1 cellular context compared by ENCODE assay signal in genomic region chr2:237566401-237567235, GRCh38.
TF ChIP-seq lines count a peak whose summit lies in the region.

PRLH (plus strand) TSS chr2:237566574; CDS start chr2:237566574, 0 bp downstream.

TF ChIP-seq in HCT116, 20 proteins besides CTCF, POLR2A, EP300 and RAD21 (continued from another document):
- TF ChIP-seq ZBTB33 (IDR thresholded peaks at IDR 0.05; ENCODE audit: extremely low read depth, insufficient replicate concordance, low read length), result no peak
- TF ChIP-seq FOSL1 (IDR thresholded peaks at IDR 0.05; ENCODE audit: low read depth), result no peak
- no peak for TF ChIP-seq SP1 (IDR thresholded peaks at IDR 0.05; ENCODE audit: low read depth)
- no peak for TF ChIP-seq JUND (IDR thresholded peaks at IDR 0.05)
- no peak for TF ChIP-seq SRF (IDR thresholded peaks at IDR 0.05; ENCODE audit: low read depth)
- no peak for TF ChIP-seq ZNF274 (IDR thresholded peaks at IDR 0.05; ENCODE audit: low read depth, low read length)
- no peak for TF ChIP-seq TCF7L2 (IDR thresholded peaks at IDR 0.05; ENCODE audit: borderline replicate concordance, extremely low read depth, insufficient read depth, insufficient read length)
- TF ChIP-seq EZH2 (IDR thresholded peaks at IDR 0.05), result no peak
- TF ChIP-seq ATF3 (IDR thresholded peaks at IDR 0.05), result no peak
- TF ChIP-seq CBX3 (IDR thresholded peaks at IDR 0.05; ENCODE audit: low read depth), result no peak
- no peak for TF ChIP-seq POLR2AphosphoS5 (IDR thresholded peaks at IDR 0.05; ENCODE audit: low read depth, low read length)
- TF ChIP-seq, protein P1, sequence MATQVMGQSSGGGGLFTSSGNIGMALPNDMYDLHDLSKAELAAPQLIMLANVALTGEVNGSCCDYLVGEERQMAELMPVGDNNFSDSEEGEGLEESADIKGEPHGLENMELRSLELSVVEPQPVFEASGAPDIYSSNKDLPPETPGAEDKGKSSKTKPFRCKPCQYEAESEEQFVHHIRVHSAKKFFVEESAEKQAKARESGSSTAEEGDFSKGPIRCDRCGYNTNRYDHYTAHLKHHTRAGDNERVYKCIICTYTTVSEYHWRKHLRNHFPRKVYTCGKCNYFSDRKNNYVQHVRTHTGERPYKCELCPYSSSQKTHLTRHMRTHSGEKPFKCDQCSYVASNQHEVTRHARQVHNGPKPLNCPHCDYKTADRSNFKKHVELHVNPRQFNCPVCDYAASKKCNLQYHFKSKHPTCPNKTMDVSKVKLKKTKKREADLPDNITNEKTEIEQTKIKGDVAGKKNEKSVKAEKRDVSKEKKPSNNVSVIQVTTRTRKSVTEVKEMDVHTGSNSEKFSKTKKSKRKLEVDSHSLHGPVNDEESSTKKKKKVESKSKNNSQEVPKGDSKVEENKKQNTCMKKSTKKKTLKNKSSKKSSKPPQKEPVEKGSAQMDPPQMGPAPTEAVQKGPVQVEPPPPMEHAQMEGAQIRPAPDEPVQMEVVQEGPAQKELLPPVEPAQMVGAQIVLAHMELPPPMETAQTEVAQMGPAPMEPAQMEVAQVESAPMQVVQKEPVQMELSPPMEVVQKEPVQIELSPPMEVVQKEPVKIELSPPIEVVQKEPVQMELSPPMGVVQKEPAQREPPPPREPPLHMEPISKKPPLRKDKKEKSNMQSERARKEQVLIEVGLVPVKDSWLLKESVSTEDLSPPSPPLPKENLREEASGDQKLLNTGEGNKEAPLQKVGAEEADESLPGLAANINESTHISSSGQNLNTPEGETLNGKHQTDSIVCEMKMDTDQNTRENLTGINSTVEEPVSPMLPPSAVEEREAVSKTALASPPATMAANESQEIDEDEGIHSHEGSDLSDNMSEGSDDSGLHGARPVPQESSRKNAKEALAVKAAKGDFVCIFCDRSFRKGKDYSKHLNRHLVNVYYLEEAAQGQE (IDR thresholded peaks at IDR 0.05; ENCODE audit: low read depth), result no peak
- TF ChIP-seq EZH2phosphoT487 (IDR thresholded peaks at IDR 0.05; ENCODE audit: borderline replicate concordance), result no peak
